10 cellular contexts compared by ENCODE assay signal in the genomic region with DNA sequence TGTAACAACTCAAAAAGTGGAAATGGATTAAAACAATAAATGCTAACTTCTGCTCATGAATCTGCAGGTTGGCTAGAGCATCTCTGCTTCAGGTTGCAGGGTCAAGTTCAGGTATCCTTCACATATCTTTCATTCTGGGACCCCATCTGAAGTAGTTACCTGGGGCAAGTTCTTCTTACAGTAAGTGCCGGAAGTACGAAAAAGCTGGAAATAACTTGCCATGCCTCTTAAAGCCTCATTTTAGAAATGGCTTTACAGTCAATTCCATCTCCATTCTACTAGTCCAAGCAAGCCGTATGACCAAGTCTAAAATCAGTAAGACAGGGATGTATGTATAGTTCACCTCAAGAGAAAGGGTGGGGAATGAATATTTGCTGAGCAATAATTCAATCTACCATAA.
DNase-seq lines count a peak whose midpoint lies in the region; ATAC-seq and TF ChIP-seq lines count a peak whose summit lies in the region.
"Had no signal": no experiment of that assay in that cellular context is flagged by ENCODE, and none has a peak within 500 bp of the region (broad histone marks: within the 10 kb centered on the region; RNA-seq: fewer than 3 reads in every experiment).

No MANE protein-coding gene starts in this region.

- ATAC-seq in CD4-positive, alpha-beta T cell (ENCODE audit: poor library complexity): no peak
- ATAC-seq in GM21381 (IDR thresholded peaks at IDR 0.05; ENCODE audit: unreplicated experiment): peak; percentile 6
- ATAC-seq in HG03139 (IDR thresholded peaks at IDR 0.05; ENCODE audit: unreplicated experiment): no peak

- no peaks in the 10 kb centered on the region for H3K27me3 Mint-ChIP-seq in CD4-positive, alpha-beta T cell
- H3K27me3 Mint-ChIP-seq in endothelial cell (ENCODE audit: unreplicated experiment) (no peaks in the 10 kb centered on the region), glutamatergic neuron (ENCODE audit: unreplicated experiment) (no peaks in the 10 kb centered on the region)

- H3K9ac ChIP-seq in Loucy (ENCODE audit: low read depth, low read length, poor library complexity, severe bottlenecking): no peak overlapping the region

- H4K20me1 ChIP-seq in Loucy (ENCODE audit: insufficient read depth, low read length, poor library complexity, severe bottlenecking): peaks cover 68% of the 10 kb centered on the region

- POLR2A ChIA-PET in CD4-positive, alpha-beta T cell (lab: Charles Lee): interaction anchor here (2.3 kb wide), 1 partner anchor 14 kb away, joined by 9 read pairs; no protein-coding TSS in a partner anchor

- no peak overlapping the region for H2AFZ ChIP-seq in Loucy (ENCODE audit: low read length)

- intact Hi-C loops in CD4-positive, alpha-beta T cell (cut with DNase I, micrococcal nuclease): no loop called here

- H3K4me3 Mint-ChIP-seq in CD4-positive, alpha-beta T cell: peak overlapping the region; percentile 51
- H3K4me3 Mint-ChIP-seq in endothelial cell (ENCODE audit: unreplicated experiment) (no peak overlapping the region), glutamatergic neuron (ENCODE audit: unreplicated experiment) (no peak overlapping the region)

- no peak for DNase-seq in CD4-positive, alpha-beta T cell
- DNase-seq in endothelial cell (ENCODE audit: low spot score): no peak
- DNase-seq in DMS153 treated with DMSO at 0.1 percent for 48 hours (lab: John Stamatoyannopoulos, UW; ENCODE audit: unreplicated experiment): no peak
- DNase-seq in SHP77 treated with DMSO at 0.1 percent for 48 hours (lab: John Stamatoyannopoulos, UW): no peak
- no peak for DNase-seq in glutamatergic neuron
- DNase-seq: MG63, NCI-H510A treated with DMSO at 0.1 percent for 48 hours had no signal

- H3K9me3 ChIP-seq in CD4-positive, alpha-beta T cell (ENCODE audit: control insufficient read depth, low read length): no peaks in the 10 kb centered on the region
- H3K9me3 ChIP-seq in Loucy (ENCODE audit: insufficient read depth, low read depth, low read length): no peaks in the 10 kb centered on the region
- H3K9me3 ChIP-seq: MG63 had no signal

- H3F3A ChIP-seq in Loucy (ENCODE audit: low read depth): no peaks in the 10 kb centered on the region

- peaks cover 88% of the 10 kb centered on the region for H3K79me2 ChIP-seq in Loucy (ENCODE audit: insufficient read depth, low read length)

- peak overlapping the region; percentile 48 for H3K4me2 ChIP-seq in Loucy (ENCODE audit: low read depth, low read length, poor library complexity, severe bottlenecking)

- H3K4me1 Mint-ChIP-seq in CD4-positive, alpha-beta T cell (ENCODE audit: low read depth): peaks cover 30% of the 10 kb centered on the region
- H3K4me1 Mint-ChIP-seq in endothelial cell (ENCODE audit: unreplicated experiment): peaks cover 13% of the 10 kb centered on the region
- H3K4me1 Mint-ChIP-seq in glutamatergic neuron (ENCODE audit: low read depth, unreplicated experiment): no peaks in the 10 kb centered on the region

- peak overlapping the region; percentile 69 for H3K27ac Mint-ChIP-seq in CD4-positive, alpha-beta T cell
- H3K27ac Mint-ChIP-seq in endothelial cell (ENCODE audit: unreplicated experiment) (peak overlapping the region; percentile 82), glutamatergic neuron (ENCODE audit: unreplicated experiment) (no peak overlapping the region)

- H3K4me3 ChIP-seq in Loucy (ENCODE audit: low read length, poor library complexity, severe bottlenecking): no peak overlapping the region
- H3K4me3 ChIP-seq: MG63 had no signal

- peaks cover 3% of the 10 kb centered on the region; the same call in 1 of the 2 replicates for H3K36me3 ChIP-seq in Loucy (ENCODE audit: insufficient read depth, low read length)
- H3K36me3 ChIP-seq: MG63 had no signal

- no peaks in the 10 kb centered on the region for H3K9me3 Mint-ChIP-seq in CD4-positive, alpha-beta T cell
- H3K9me3 Mint-ChIP-seq in endothelial cell (ENCODE audit: unreplicated experiment) (no peaks in the 10 kb centered on the region), glutamatergic neuron (ENCODE audit: unreplicated experiment) (no peaks in the 10 kb centered on the region)

- CTCF ChIA-PET in CD4-positive, alpha-beta T cell (lab: Charles Lee): no interaction called here

- peaks cover 26% of the 10 kb centered on the region for H3K4me1 ChIP-seq in Loucy (ENCODE audit: insufficient read depth, low read length, poor library complexity, severe bottlenecking)

- H3K27me3 ChIP-seq in CD4-positive, alpha-beta T cell (ENCODE audit: control insufficient read depth, insufficient read depth, low read length): no peaks in the 10 kb centered on the region
- no peaks in the 10 kb centered on the region for H3K27me3 ChIP-seq in Loucy (ENCODE audit: insufficient read depth, low read length, poor library complexity, severe bottlenecking)
- H3K27me3 ChIP-seq: MG63 had no signal

- no peak overlapping the region for H3K27ac ChIP-seq in CD4-positive, alpha-beta T cell (ENCODE audit: low read depth, low read length)

- no peaks in the 10 kb centered on the region for H3K9me2 ChIP-seq in Loucy (replicated peaks; ENCODE audit: low read depth, low read length)

- TF ChIP-seq CTCF in CD4-positive, alpha-beta T cell (IDR thresholded peaks at IDR 0.05): no peak
- TF ChIP-seq CTCF in Loucy (conservative IDR thresholded peaks at IDR 0.05; ENCODE audit: low read length) (no peak), endothelial cell (IDR thresholded peaks at IDR 0.05; ENCODE audit: unreplicated experiment) (no peak), glutamatergic neuron (IDR thresholded peaks at IDR 0.05; ENCODE audit: partially characterized antibody, unreplicated experiment) (no peak)

- no peaks in the 10 kb centered on the region for H3K36me3 Mint-ChIP-seq in CD4-positive, alpha-beta T cell (ENCODE audit: low read depth)
- no peaks in the 10 kb centered on the region for H3K36me3 Mint-ChIP-seq in endothelial cell (ENCODE audit: low read depth, unreplicated experiment)
- H3K36me3 Mint-ChIP-seq in glutamatergic neuron (ENCODE audit: unreplicated experiment): no peaks in the 10 kb centered on the region
